Comparison of ENCODE assay signal across 20 cellular contexts in genomic region chr4:7932333-7932732, GRCh38.
"Had no signal": no experiment of that assay in that cellular context is flagged by ENCODE, and none has a peak within 500 bp of the region (broad histone marks: within the 10 kb centered on the region; RNA-seq: fewer than 3 reads in every experiment).

No MANE protein-coding gene starts in this region.

- H3K4me1 Mint-ChIP-seq: natural killer cell had no signal

- H3K27ac ChIP-seq: epithelial cell of prostate, lower lobe of right lung, ovary, psoas muscle, thoracic aorta, upper lobe of left lung had no signal

- H3K27me3 ChIP-seq: ovary, tibial nerve, upper lobe of left lung had no signal

- H3K9me3 Mint-ChIP-seq: natural killer cell; stimulated activated naive B cell treated with anti-CD40 and anti-IgM and Interleukin-4, amounts not matched to agents 10 μg/mL and 1 μg/mL and 100 μg/mL, for 72 hours; stimulated activated naive CD8-positive, alpha-beta T cell treated with anti-CD3 and anti-CD28 coated beads, Interleukin-15, Interleukin-2, amounts not matched to agents 100 ng/mL and 50 ng/mL, for 24 hours had no signal

- H3K4me3 Mint-ChIP-seq: natural killer cell; stimulated activated naive B cell treated with anti-CD40 and anti-IgM and Interleukin-4, amounts not matched to agents 10 μg/mL and 1 μg/mL and 100 μg/mL, for 72 hours; stimulated activated naive CD8-positive, alpha-beta T cell treated with anti-CD3 and anti-CD28 coated beads, Interleukin-15, Interleukin-2, amounts not matched to agents 100 ng/mL and 50 ng/mL, for 24 hours had no signal

- H3K36me3 Mint-ChIP-seq: natural killer cell; stimulated activated naive B cell treated with anti-CD40 and anti-IgM and Interleukin-4, amounts not matched to agents 10 μg/mL and 1 μg/mL and 100 μg/mL, for 72 hours had no signal

- H3K4me3 ChIP-seq: coronary artery, lower lobe of right lung, ovary, psoas muscle, thoracic aorta, tibial nerve, upper lobe of left lung had no signal

- H3K27ac Mint-ChIP-seq: natural killer cell; stimulated activated naive B cell treated with anti-CD40 and anti-IgM and Interleukin-4, amounts not matched to agents 10 μg/mL and 1 μg/mL and 100 μg/mL, for 72 hours; stimulated activated naive CD8-positive, alpha-beta T cell treated with anti-CD3 and anti-CD28 coated beads, Interleukin-15, Interleukin-2, amounts not matched to agents 100 ng/mL and 50 ng/mL, for 24 hours had no signal

- H3K36me3 ChIP-seq: lower lobe of right lung, ovary, thoracic aorta, upper lobe of left lung had no signal

- ATAC-seq: esophagus mucosa; left ventricle myocardium superior; lower lobe of right lung; natural killer cell; psoas muscle; right cardiac atrium; stimulated activated naive B cell treated with anti-CD40 and anti-IgM and Interleukin-4, amounts not matched to agents 10 μg/mL and 1 μg/mL and 100 μg/mL, for 72 hours had no signal

- H3K9me3 ChIP-seq: lower lobe of right lung, ovary, thoracic aorta, upper lobe of left lung had no signal

- DNase-seq: effector CD4-positive, alpha-beta T cell; foreskin melanocyte; left ventricle myocardium superior; lower lobe of right lung; natural killer cell; occipital lobe; ovary; psoas muscle; right cardiac atrium; small intestine; stimulated activated CD4-positive, alpha-beta T cell treated with anti-CD3 and anti-CD28 coated beads, Interleukin-15, amount 100 ng/mL, for 24 hours; stimulated activated CD4-positive, alpha-beta T cell treated with anti-CD3 and anti-CD28 coated beads, Interleukin-2, amount 100 ng/mL, for 48 hours; stimulated activated naive B cell treated with anti-CD40 and anti-IgM and Interleukin-4, amounts not matched to agents 10 μg/mL and 1 μg/mL and 100 μg/mL, for 72 hours; upper lobe of left lung had no signal

- H3K4me1 ChIP-seq: psoas muscle had no signal
